In genomic region chr5:79135790-79136553, GRCh38 we compare ENCODE assay signal across 23 cellular contexts. TPM values are rescaled to one million over a fixed set of nuclear protein-coding genes. Genes with fewer than 3 reads are reported as not detected.
DNase-seq lines count a peak whose midpoint lies in the region; ATAC-seq and TF ChIP-seq lines count a peak whose summit lies in the region.
"Had no signal": no experiment of that assay in that cellular context is flagged by ENCODE, and none has a peak within 500 bp of the region (broad histone marks: within the 10 kb centered on the region; RNA-seq: fewer than 3 reads in every experiment).

No MANE protein-coding gene starts in this region.

- no peak overlapping the region for H3K27ac Mint-ChIP-seq in activated naive CD8-positive, alpha-beta T cell treated with anti-CD3 and anti-CD28 coated beads, Interleukin-2, amount 50 U/mL, for 24 hours
- no peak overlapping the region for H3K27ac Mint-ChIP-seq in activated naive CD8-positive, alpha-beta T cell treated with anti-CD3 and anti-CD28 coated beads for 36 hours
- H3K27ac Mint-ChIP-seq in activated T-helper 17 cell treated with anti-CD3 and anti-CD28 coated beads, Interleukin-2, amount 50 U/mL, for 72 hours = no peak overlapping the region
- no peak overlapping the region for H3K27ac Mint-ChIP-seq in stimulated activated naive CD8-positive, alpha-beta T cell treated with anti-CD3 and anti-CD28 coated beads, Interleukin-15, amount 100 ng/mL, for 72 hours
- H3K27ac Mint-ChIP-seq: CD4-positive, alpha-beta memory T cell; T-helper 1 cell treated with Interleukin-12 subunit alpha and Interleukin-12 subunit beta and Interleukin-4 antibody, amounts not matched to agents 30 μg/mL and 1 μg/mL, for 36 hours had no signal

- no peaks in the 10 kb centered on the region for H3K36me3 Mint-ChIP-seq in activated naive CD8-positive, alpha-beta T cell treated with anti-CD3 and anti-CD28 coated beads, Interleukin-2, amount 50 U/mL, for 24 hours (ENCODE audit: low read depth)
- H3K36me3 Mint-ChIP-seq in activated naive CD8-positive, alpha-beta T cell treated with anti-CD3 and anti-CD28 coated beads for 36 hours = no peaks in the 10 kb centered on the region
- H3K36me3 Mint-ChIP-seq in activated T-helper 17 cell treated with anti-CD3 and anti-CD28 coated beads, Interleukin-2, amount 50 U/mL, for 72 hours (ENCODE audit: low read depth) = no peaks in the 10 kb centered on the region
- H3K36me3 Mint-ChIP-seq: CD4-positive, alpha-beta memory T cell had no signal

- intact Hi-C loops in transverse colon (cut with DNase I; ENCODE audit: low total_unique reads) = loop anchor here (5.0 kb wide), 1 partner anchor 326 kb away; no protein-coding TSS in a partner anchor

- in situ Hi-C loops in transverse colon (cut with MboI; ENCODE audit: low pct_ligation_motif_present in 1 of 4, low pct_unique_long_range_greater_than_20kb in 1 of 4, low sequenced_read_pairs in 3 of 4) = loop anchor here (10.0 to 25.0 kb wide), 3 partner anchors 99 to 326 kb away; no protein-coding TSS in a partner anchor

- no peaks in the 10 kb centered on the region for H3K9me3 ChIP-seq in transverse colon

- H3K27me3 Mint-ChIP-seq in activated naive CD8-positive, alpha-beta T cell treated with anti-CD3 and anti-CD28 coated beads, Interleukin-2, amount 50 U/mL, for 24 hours = peaks cover 5% of the 10 kb centered on the region
- peaks cover 5% of the 10 kb centered on the region for H3K27me3 Mint-ChIP-seq in activated naive CD8-positive, alpha-beta T cell treated with anti-CD3 and anti-CD28 coated beads for 36 hours
- peaks cover 6% of the 10 kb centered on the region for H3K27me3 Mint-ChIP-seq in activated T-helper 17 cell treated with anti-CD3 and anti-CD28 coated beads, Interleukin-2, amount 50 U/mL, for 72 hours
- no peaks in the 10 kb centered on the region for H3K27me3 Mint-ChIP-seq in stimulated activated naive CD8-positive, alpha-beta T cell treated with anti-CD3 and anti-CD28 coated beads, Interleukin-15, amount 100 ng/mL, for 72 hours

- DNase-seq in activated naive CD8-positive, alpha-beta T cell treated with anti-CD3 and anti-CD28 coated beads, Interleukin-2, amount 50 U/mL, for 24 hours = no peak
- DNase-seq in activated naive CD8-positive, alpha-beta T cell treated with anti-CD3 and anti-CD28 coated beads for 36 hours = no peak
- no peak for DNase-seq in stimulated activated naive CD8-positive, alpha-beta T cell treated with anti-CD3 and anti-CD28 coated beads, Interleukin-15, amount 100 ng/mL, for 72 hours
- DNase-seq in SHP77 (lab: John Stamatoyannopoulos, UW) = no peak
- no peak for DNase-seq in transverse colon
- DNase-seq in H7 = no peak
- DNase-seq: 8988T; Calu3; CD4-positive, alpha-beta memory T cell; DMS79 treated with DMSO at 0.1 percent for 48 hours; Kasumi-1; NCI-H1105 treated with DMSO at 0.1 percent for 48 hours; NCI-H1694 treated with DMSO at 0.1 percent for 48 hours; NCI-H2107; NCI-H2227 treated with DMSO at 0.1 percent for 48 hours; NCI-H524 treated with DMSO at 0.1 percent for 48 hours; OCI-M1; SIG-M5 had no signal

- H3K4me3 Mint-ChIP-seq in activated naive CD8-positive, alpha-beta T cell treated with anti-CD3 and anti-CD28 coated beads, Interleukin-2, amount 50 U/mL, for 24 hours = no peak overlapping the region
- no peak overlapping the region for H3K4me3 Mint-ChIP-seq in activated naive CD8-positive, alpha-beta T cell treated with anti-CD3 and anti-CD28 coated beads for 36 hours
- no peak overlapping the region for H3K4me3 Mint-ChIP-seq in activated T-helper 17 cell treated with anti-CD3 and anti-CD28 coated beads, Interleukin-2, amount 50 U/mL, for 72 hours
- no peak overlapping the region for H3K4me3 Mint-ChIP-seq in stimulated activated naive CD8-positive, alpha-beta T cell treated with anti-CD3 and anti-CD28 coated beads, Interleukin-15, amount 100 ng/mL, for 72 hours
- H3K4me3 Mint-ChIP-seq: CD4-positive, alpha-beta memory T cell; T-helper 1 cell treated with Interleukin-12 subunit alpha and Interleukin-12 subunit beta and Interleukin-4 antibody, amounts not matched to agents 30 μg/mL and 1 μg/mL, for 36 hours had no signal

- H3K4me1 ChIP-seq in transverse colon = peaks cover 0 to 14% (median 8%) of the 10 kb centered on the region in 4 donors

- H3K36me3 ChIP-seq in transverse colon = no peaks in the 10 kb centered on the region
- H3K36me3 ChIP-seq in H7 (replicated peaks; ENCODE audit: control insufficient read depth, insufficient read depth, low read length) = no peaks in the 10 kb centered on the region

- no peak for TF ChIP-seq CTCF in transverse colon (IDR thresholded peaks at IDR 0.05)

- peaks cover 19% of the 10 kb centered on the region for H3K4me1 Mint-ChIP-seq in activated naive CD8-positive, alpha-beta T cell treated with anti-CD3 and anti-CD28 coated beads, Interleukin-2, amount 50 U/mL, for 24 hours
- H3K4me1 Mint-ChIP-seq in activated naive CD8-positive, alpha-beta T cell treated with anti-CD3 and anti-CD28 coated beads for 36 hours = peaks cover 17% of the 10 kb centered on the region
- peaks cover 10% of the 10 kb centered on the region for H3K4me1 Mint-ChIP-seq in activated T-helper 17 cell treated with anti-CD3 and anti-CD28 coated beads, Interleukin-2, amount 50 U/mL, for 72 hours
- H3K4me1 Mint-ChIP-seq in stimulated activated naive CD8-positive, alpha-beta T cell treated with anti-CD3 and anti-CD28 coated beads, Interleukin-15, amount 100 ng/mL, for 72 hours = peaks cover 32% of the 10 kb centered on the region

- H3K4me3 ChIP-seq in transverse colon = no peak overlapping the region
- H3K4me3 ChIP-seq in H7 (ENCODE audit: insufficient read depth, low read depth, low read length) = no peak overlapping the region

- no peak overlapping the region for H3K27ac ChIP-seq in transverse colon

- no peaks in the 10 kb centered on the region for H3K27me3 ChIP-seq in transverse colon
- H3K27me3 ChIP-seq in H7 (ENCODE audit: control insufficient read depth, insufficient read depth, low read length) = no peaks in the 10 kb centered on the region

- TF ChIP-seq EP300 in transverse colon (IDR thresholded peaks at IDR 0.05; ENCODE audit: low read depth) = no peak

- WGBS in transverse colon (ENCODE audit: low coverage in 1 of 2), 2 donors = 81 to 83% methylated on average over 2 to 5 of the region's 5 CpGs

- H3K9me3 Mint-ChIP-seq in activated naive CD8-positive, alpha-beta T cell treated with anti-CD3 and anti-CD28 coated beads, Interleukin-2, amount 50 U/mL, for 24 hours = no peaks in the 10 kb centered on the region
- no peaks in the 10 kb centered on the region for H3K9me3 Mint-ChIP-seq in activated naive CD8-positive, alpha-beta T cell treated with anti-CD3 and anti-CD28 coated beads for 36 hours
- H3K9me3 Mint-ChIP-seq in activated T-helper 17 cell treated with anti-CD3 and anti-CD28 coated beads, Interleukin-2, amount 50 U/mL, for 72 hours = no peaks in the 10 kb centered on the region
- H3K9me3 Mint-ChIP-seq in stimulated activated naive CD8-positive, alpha-beta T cell treated with anti-CD3 and anti-CD28 coated beads, Interleukin-15, amount 100 ng/mL, for 72 hours = peaks cover 0 to 5% of the 10 kb centered on the region in 2 donors
- H3K9me3 Mint-ChIP-seq: T-helper 1 cell treated with Interleukin-12 subunit alpha and Interleukin-12 subunit beta and Interleukin-4 antibody, amounts not matched to agents 30 μg/mL and 1 μg/mL, for 36 hours had no signal

- peak; percentile 79 for ATAC-seq in activated naive CD8-positive, alpha-beta T cell treated with anti-CD3 and anti-CD28 coated beads, Interleukin-2, amount 50 U/mL, for 24 hours
- peak; percentile 78 for ATAC-seq in HG02852 (IDR thresholded peaks at IDR 0.05; ENCODE audit: unreplicated experiment)
- ATAC-seq in activated T-helper 17 cell treated with anti-CD3 and anti-CD28 coated beads, Interleukin-2, amount 50 U/mL, for 72 hours (replicated peaks) = peak; percentile 77
- ATAC-seq in stimulated activated naive CD8-positive, alpha-beta T cell treated with anti-CD3 and anti-CD28 coated beads, Interleukin-15, amount 100 ng/mL, for 72 hours = peak; percentile 39

- no peak for TF ChIP-seq POLR2A in transverse colon (IDR thresholded peaks at IDR 0.05)

RNA-seq across cellular contexts. Expression of gene BHMT, which starts 24.4 kb away (rescaled TPM):
- not detected for total RNA-seq in activated naive CD8-positive, alpha-beta T cell treated with anti-CD3 and anti-CD28 coated beads for 36 hours
- not detected for total RNA-seq in activated T-helper 17 cell treated with anti-CD3 and anti-CD28 coated beads, Interleukin-2, amount 50 U/mL, for 72 hours
- total RNA-seq in transverse colon = not detected
- total RNA-seq in H7 (2014; rRNA removed; shearing (Covaris generic)) = 0.28 and 0.52 TPM in 2 replicates
- total RNA-seq: Calu3; CD4-positive, alpha-beta memory T cell; G401; RPMI7951 had no signal
